In the genomic region with DNA sequence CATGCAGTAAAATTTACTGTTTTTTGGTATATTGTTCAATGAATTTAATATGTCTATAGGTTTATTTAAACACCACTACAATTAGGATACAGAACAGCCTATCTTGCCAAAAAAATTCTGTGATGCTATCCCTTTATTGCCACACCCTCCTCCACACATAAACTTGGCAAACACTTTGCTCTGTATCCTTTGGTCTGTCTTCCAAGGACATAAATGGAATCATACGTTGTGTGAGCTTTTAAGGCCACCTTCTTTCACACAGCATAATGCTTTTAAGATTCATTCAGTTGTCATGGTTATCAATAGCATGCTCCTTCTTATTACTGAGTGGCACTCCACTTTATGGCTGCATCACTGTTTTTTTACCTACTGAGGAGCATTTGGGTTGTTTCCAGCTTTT, we compare ENCODE assay signal across 18 cellular contexts.
DNase-seq lines count a peak whose midpoint lies in the region; ATAC-seq and TF ChIP-seq lines count a peak whose summit lies in the region.
"Had no signal": no experiment of that assay in that cellular context is flagged by ENCODE, and none has a peak within 500 bp of the region (broad histone marks: within the 10 kb centered on the region; RNA-seq: fewer than 3 reads in every experiment).

No MANE protein-coding gene starts in this region.

- H3K9me3 ChIP-seq in lower lobe of right lung (peaks cover 5% of the 10 kb centered on the region), uterus (peaks cover 0 to 12% of the 10 kb centered on the region in 2 donors), mucosa of descending colon (peaks cover 6% of the 10 kb centered on the region)
- H3K9me3 ChIP-seq: SJSA1 had no signal

- H3K36me3 ChIP-seq in lower lobe of right lung (no peaks in the 10 kb centered on the region), uterus (no peaks in the 10 kb centered on the region), mucosa of descending colon (ENCODE audit: low read depth) (no peaks in the 10 kb centered on the region)
- H3K36me3 ChIP-seq: SJSA1 had no signal

- DNase-seq in NCI-H82 (lab: John Stamatoyannopoulos, UW), result peak; percentile 5
- DNase-seq in NCI-H82 treated with DMSO at 0.1 percent for 48 hours (lab: John Stamatoyannopoulos, UW; ENCODE audit: unreplicated experiment), result no peak
- peak; percentile 62 for DNase-seq in astrocyte of the spinal cord (ENCODE audit: low read depth, low spot score)
- peak; percentile 3 to 27 for DNase-seq in foreskin fibroblast
- DNase-seq in lower lobe of right lung, result no peak
- DNase-seq in uterus, result no peak
- DNase-seq in mucosa of descending colon, result no peak
- DNase-seq: activated CD8-positive, alpha-beta memory T cell treated with anti-CD3 and anti-CD28 coated beads for 24 hours; endodermal cell; H9; NCI-H1694 treated with DMSO at 0.1 percent for 48 hours; NCI-H510A treated with DMSO at 0.1 percent for 48 hours; stimulated activated naive CD4-positive, alpha-beta T cell; T-helper 9 cell had no signal

- no peak for TF ChIP-seq POLR2A in uterus (IDR thresholded peaks at IDR 0.05)

- H3K27me3 ChIP-seq in lower lobe of right lung (ENCODE audit: low read depth) (no peaks in the 10 kb centered on the region), uterus (no peaks in the 10 kb centered on the region)
- H3K27me3 ChIP-seq: SJSA1 had no signal

- TF ChIP-seq CTCF in astrocyte of the spinal cord (IDR thresholded peaks at IDR 0.05; ENCODE audit: low read depth, low read length), result no peak
- no peak for TF ChIP-seq CTCF in foreskin fibroblast (IDR thresholded peaks at IDR 0.05; ENCODE audit: low read depth, low read length)
- no peak for TF ChIP-seq CTCF in lower lobe of right lung (IDR thresholded peaks at IDR 0.05)
- no peak for TF ChIP-seq CTCF in uterus (IDR thresholded peaks at IDR 0.05)
- TF ChIP-seq CTCF in mucosa of descending colon (IDR thresholded peaks at IDR 0.05), result no peak

- no peak overlapping the region for H3K4me3 ChIP-seq in astrocyte of the spinal cord (ENCODE audit: low read depth, low read length)
- H3K4me3 ChIP-seq in foreskin fibroblast (ENCODE audit: low read depth in 1 of 2, low read length in 2 of 2), result no peak overlapping the region
- no peak overlapping the region for H3K4me3 ChIP-seq in lower lobe of right lung
- no peak overlapping the region for H3K4me3 ChIP-seq in uterus
- no peak overlapping the region for H3K4me3 ChIP-seq in mucosa of descending colon
- H3K4me3 ChIP-seq: lung, SJSA1 had no signal

- in situ Hi-C loops in astrocyte of the spinal cord (cut with HindIII; ENCODE audit: low sequenced_read_pairs), result no loop called here

- no peak overlapping the region for H3K27ac ChIP-seq in lower lobe of right lung
- no peak overlapping the region for H3K27ac ChIP-seq in uterus
- H3K27ac ChIP-seq: C4-2B, SJSA1 had no signal

- H3K4me1 ChIP-seq in lower lobe of right lung (no peaks in the 10 kb centered on the region), uterus (no peaks in the 10 kb centered on the region), mucosa of descending colon (ENCODE audit: low read depth) (no peaks in the 10 kb centered on the region)
- H3K4me1 ChIP-seq: SJSA1 had no signal

- intact Hi-C loops in lower lobe of right lung (cut with DNase I), result no loop called here
- intact Hi-C loops in uterus (cut with DNase I; ENCODE audit: low total_unique reads), result no loop called here
- intact Hi-C loops in mucosa of descending colon (cut with DNase I, micrococcal nuclease), result no loop called here

- no peak for ATAC-seq in HG02610 (IDR thresholded peaks at IDR 0.05; ENCODE audit: unreplicated experiment)
- ATAC-seq in lower lobe of right lung, result no peak
- ATAC-seq in mucosa of descending colon, result no peak

Comparison
In these comparisons a context has a peak if more than half of its experiments do, and no peak if none do; other contexts are left out.
1. DNase-seq: peak in NCI-H82 (single experiment), astrocyte of the spinal cord (single experiment) and foreskin fibroblast (2 of 2); none in NCI-H82 treated with DMSO at 0.1 percent for 48 hours (single experiment), lower lobe of right lung (single experiment), uterus (0 of 2) and mucosa of descending colon (0 of 3).